ENCODE assay signal across 1 cellular context in the genomic region with DNA sequence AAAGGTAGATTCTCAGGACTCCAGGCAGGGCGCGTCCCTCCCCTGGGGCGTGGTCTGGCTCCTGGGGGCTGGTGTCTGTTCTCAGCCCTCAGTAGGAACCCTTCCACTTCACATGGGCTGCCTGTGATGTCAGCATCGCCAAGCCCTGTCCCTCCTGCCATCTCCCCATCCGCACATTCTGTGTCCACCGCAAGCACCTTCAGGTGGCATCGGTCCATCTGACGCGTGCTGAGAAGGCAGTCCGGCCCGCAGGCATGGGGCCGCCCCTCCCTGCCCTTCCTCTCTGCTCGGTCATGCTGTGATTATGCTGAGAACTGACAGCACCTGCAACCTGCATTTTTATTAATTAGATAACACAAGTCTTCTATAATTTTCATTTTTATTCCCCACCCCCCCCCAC.
TF ChIP-seq lines count a peak whose summit lies in the region.

No MANE protein-coding gene starts in this region.

TF ChIP-seq in IMR-90, 13 proteins besides CTCF, POLR2A, EP300 and RAD21 (continued from another document):
- no peak for TF ChIP-seq CHD1 (IDR thresholded peaks at IDR 0.05; ENCODE audit: low read depth, low read length)
- TF ChIP-seq RFX5 (IDR thresholded peaks at IDR 0.05; ENCODE audit: low read depth, low read length): no peak
- no peak for TF ChIP-seq RCOR1 (IDR thresholded peaks at IDR 0.05; ENCODE audit: insufficient replicate concordance, low read length)
- TF ChIP-seq SMC3 (IDR thresholded peaks at IDR 0.05; ENCODE audit: low read depth, low read length): no peak
- no peak for TF ChIP-seq CEBPB (IDR thresholded peaks at IDR 0.05; ENCODE audit: low read depth, low read length)
